Comparison of ENCODE assay signal across 20 cellular contexts in genomic region chr16:11045441-11045840, GRCh38.
"Had no signal": no experiment of that assay in that cellular context is flagged by ENCODE, and none has a peak within 500 bp of the region (broad histone marks: within the 10 kb centered on the region; RNA-seq: fewer than 3 reads in every experiment).

No MANE protein-coding gene starts in this region.

- ATAC-seq: body of pancreas, left lung, natural killer cell, WTC11 had no signal

- H3K4me1 ChIP-seq: body of pancreas, prostate gland had no signal

- H3K9me3 ChIP-seq: body of pancreas, heart right ventricle, left lung, ovary, prostate gland, spleen, upper lobe of left lung had no signal

- H3K27ac Mint-ChIP-seq: activated naive CD4-positive, alpha-beta T cell treated with anti-CD3 and anti-CD28 coated beads, Interleukin-2, amount 50 U/mL, for 24 hours; natural killer cell; WTC11 had no signal

- H3K27me3 ChIP-seq: body of pancreas, cardiac muscle cell, heart right ventricle, left lung, ovary, spleen, upper lobe of left lung had no signal

- H3K9me3 Mint-ChIP-seq: activated naive CD4-positive, alpha-beta T cell treated with anti-CD3 and anti-CD28 coated beads, Interleukin-2, amount 50 U/mL, for 24 hours; natural killer cell; WTC11 had no signal

- H3K27me3 Mint-ChIP-seq: activated naive CD4-positive, alpha-beta T cell treated with anti-CD3 and anti-CD28 coated beads, Interleukin-2, amount 50 U/mL, for 24 hours had no signal

- H3K36me3 ChIP-seq: ovary, prostate gland had no signal

- DNase-seq: activated gamma-delta T cell treated with Interleukin-2 at 50 U/mL for 16 hours; activated T-cell treated with anti-CD3 and anti-CD28 coated beads, Interleukin-2, amount 50 U/mL, for 1 hour; anterior cingulate cortex; body of pancreas; heart right ventricle; kidney; left lung; midbrain; natural killer cell; ovary; spleen; stimulated activated CD4-positive, alpha-beta T cell treated with anti-CD3 and anti-CD28 coated beads, Interleukin-4, amount 100 ng/mL, for 1 hour; stimulated activated naive CD4-positive, alpha-beta T cell treated with Interleukin-2 at 50 U/mL for 16 hours; T-helper 1 cell; T-helper 9 cell; upper lobe of left lung had no signal

- H3K4me3 Mint-ChIP-seq: activated naive CD4-positive, alpha-beta T cell treated with anti-CD3 and anti-CD28 coated beads, Interleukin-2, amount 50 U/mL, for 24 hours; natural killer cell; WTC11 had no signal

- H3K27ac ChIP-seq: body of pancreas, cardiac muscle cell, prostate gland, spleen, upper lobe of left lung had no signal

- H3K4me3 ChIP-seq: body of pancreas, cardiac muscle cell, heart right ventricle, left lung, ovary, prostate gland, spleen, upper lobe of left lung had no signal

- H3K36me3 Mint-ChIP-seq: WTC11 had no signal
